ENCODE assay signal across 1 cellular context in the genomic region with DNA sequence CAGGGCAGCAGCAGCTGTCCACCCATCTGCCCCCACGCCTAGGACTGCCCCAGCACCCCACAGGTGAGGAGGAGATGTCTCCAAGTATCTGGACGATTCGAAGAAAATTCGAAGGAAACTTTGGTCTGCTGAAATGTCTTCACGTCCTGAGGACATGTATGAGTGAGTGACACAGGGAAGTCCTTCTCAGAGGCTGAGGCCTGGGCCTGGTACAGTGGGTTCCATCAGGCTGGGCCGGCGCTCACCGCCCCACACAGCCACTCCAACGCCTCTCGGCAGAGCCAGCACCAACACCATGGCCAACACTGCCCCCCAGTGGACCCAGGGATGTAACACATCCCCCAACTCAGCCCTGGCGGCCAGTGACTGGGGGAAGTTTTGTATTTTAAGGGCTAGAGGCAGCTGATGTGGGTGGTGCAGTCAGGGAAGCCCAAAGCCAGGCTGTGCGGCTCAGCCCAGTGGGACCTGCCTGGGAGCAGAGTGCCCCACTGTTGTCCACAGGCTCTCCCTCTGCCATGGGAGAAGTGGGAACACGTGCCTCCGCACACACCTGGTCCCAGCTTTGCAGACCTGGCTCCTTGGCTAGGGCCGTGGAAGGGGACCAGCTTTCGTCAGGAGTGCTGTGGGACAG.
A peak's percentile ranks its signal among the peaks of the same experiment; 100 is the strongest.
TF ChIP-seq lines count a peak whose summit lies in the region.

No MANE protein-coding gene starts in this region.

TF ChIP-seq in HepG2, 621 proteins besides CTCF, POLR2A, EP300 and RAD21 (continued from another document and continues in another):
- TF ChIP-seq, protein P1, sequence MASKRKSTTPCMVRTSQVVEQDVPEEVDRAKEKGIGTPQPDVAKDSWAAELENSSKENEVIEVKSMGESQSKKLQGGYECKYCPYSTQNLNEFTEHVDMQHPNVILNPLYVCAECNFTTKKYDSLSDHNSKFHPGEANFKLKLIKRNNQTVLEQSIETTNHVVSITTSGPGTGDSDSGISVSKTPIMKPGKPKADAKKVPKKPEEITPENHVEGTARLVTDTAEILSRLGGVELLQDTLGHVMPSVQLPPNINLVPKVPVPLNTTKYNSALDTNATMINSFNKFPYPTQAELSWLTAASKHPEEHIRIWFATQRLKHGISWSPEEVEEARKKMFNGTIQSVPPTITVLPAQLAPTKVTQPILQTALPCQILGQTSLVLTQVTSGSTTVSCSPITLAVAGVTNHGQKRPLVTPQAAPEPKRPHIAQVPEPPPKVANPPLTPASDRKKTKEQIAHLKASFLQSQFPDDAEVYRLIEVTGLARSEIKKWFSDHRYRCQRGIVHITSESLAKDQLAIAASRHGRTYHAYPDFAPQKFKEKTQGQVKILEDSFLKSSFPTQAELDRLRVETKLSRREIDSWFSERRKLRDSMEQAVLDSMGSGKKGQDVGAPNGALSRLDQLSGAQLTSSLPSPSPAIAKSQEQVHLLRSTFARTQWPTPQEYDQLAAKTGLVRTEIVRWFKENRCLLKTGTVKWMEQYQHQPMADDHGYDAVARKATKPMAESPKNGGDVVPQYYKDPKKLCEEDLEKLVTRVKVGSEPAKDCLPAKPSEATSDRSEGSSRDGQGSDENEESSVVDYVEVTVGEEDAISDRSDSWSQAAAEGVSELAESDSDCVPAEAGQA (IDR thresholded peaks at IDR 0.05; ENCODE audit: low read depth), result no peak
- TF ChIP-seq, protein P1 (CRISPR knock-in tag; IDR thresholded peaks at IDR 0.05; ENCODE audit: borderline replicate concordance), result no peak
- TF ChIP-seq ZC3H4 (CRISPR knock-in tag; IDR thresholded peaks at IDR 0.05; ENCODE audit: borderline replicate concordance) (no peak; the same call in 1 of the 2 replicates), MED8 (CRISPR knock-in tag; IDR thresholded peaks at IDR 0.05; ENCODE audit: insufficient replicate concordance) (peak; percentile 64), TAF1 (CRISPR knock-in tag; IDR thresholded peaks at IDR 0.05) (no peak), SALL2 (CRISPR knock-in tag; IDR thresholded peaks at IDR 0.05) (no peak), ZNF446 (CRISPR knock-in tag; IDR thresholded peaks at IDR 0.05) (no peak), SYNCRIP (IDR thresholded peaks at IDR 0.05; ENCODE audit: insufficient read depth, low read depth, low read length) (no peak), TARDBP (CRISPR knock-in tag; IDR thresholded peaks at IDR 0.05) (peak; percentile 47; the same call in 1 of the 2 replicates), ZNF703 (CRISPR knock-in tag; IDR thresholded peaks at IDR 0.05; ENCODE audit: borderline replicate concordance) (no peak), SP2 (CRISPR knock-in tag; IDR thresholded peaks at IDR 0.05) (no peak), RNF2 (conservative IDR thresholded peaks at IDR 0.05; ENCODE audit: low read depth) (no peak), ZFP62 (CRISPR knock-in tag; IDR thresholded peaks at IDR 0.05) (no peak), SMAD1 (CRISPR knock-in tag; IDR thresholded peaks at IDR 0.05; ENCODE audit: borderline replicate concordance, low read depth) (peak; percentile 61; the same call in 1 of the 2 replicates), PRPF4 (IDR thresholded peaks at IDR 0.05; ENCODE audit: low read depth, low read length, poor library complexity, severe bottlenecking) (no peak), KLF16 (CRISPR knock-in tag; IDR thresholded peaks at IDR 0.05) (peak in 1 of 2 experiments; percentile 67; a peak in 1 of 4 replicates), ZNF331 (CRISPR knock-in tag; IDR thresholded peaks at IDR 0.05) (peak; percentile 60; the same call in 1 of the 2 replicates), ZNF230 (CRISPR knock-in tag; IDR thresholded peaks at IDR 0.05) (peak; percentile 49; the same call in 1 of the 2 replicates), YEATS2 (CRISPR knock-in tag; IDR thresholded peaks at IDR 0.05; ENCODE audit: borderline replicate concordance) (peak; percentile 68; the same call in 1 of the 2 replicates), KAT2B (IDR thresholded peaks at IDR 0.05; ENCODE audit: borderline replicate concordance, low read depth, low read length) (no peak), ZNF720 (CRISPR knock-in tag; IDR thresholded peaks at IDR 0.05) (no peak), KAT8 (CRISPR knock-in tag; IDR thresholded peaks at IDR 0.05) (peak; percentile 59), CENPX (CRISPR knock-in tag; IDR thresholded peaks at IDR 0.05) (no peak), ZNF788 (CRISPR knock-in tag; IDR thresholded peaks at IDR 0.05; ENCODE audit: borderline replicate concordance) (peak; percentile 79; the same call in 1 of the 2 replicates), FOXJ3 (CRISPR knock-in tag; IDR thresholded peaks at IDR 0.05; ENCODE audit: borderline replicate concordance) (no peak), ZNF143 (CRISPR knock-in tag; IDR thresholded peaks at IDR 0.05) (no peak)
- TF ChIP-seq, protein P2, sequence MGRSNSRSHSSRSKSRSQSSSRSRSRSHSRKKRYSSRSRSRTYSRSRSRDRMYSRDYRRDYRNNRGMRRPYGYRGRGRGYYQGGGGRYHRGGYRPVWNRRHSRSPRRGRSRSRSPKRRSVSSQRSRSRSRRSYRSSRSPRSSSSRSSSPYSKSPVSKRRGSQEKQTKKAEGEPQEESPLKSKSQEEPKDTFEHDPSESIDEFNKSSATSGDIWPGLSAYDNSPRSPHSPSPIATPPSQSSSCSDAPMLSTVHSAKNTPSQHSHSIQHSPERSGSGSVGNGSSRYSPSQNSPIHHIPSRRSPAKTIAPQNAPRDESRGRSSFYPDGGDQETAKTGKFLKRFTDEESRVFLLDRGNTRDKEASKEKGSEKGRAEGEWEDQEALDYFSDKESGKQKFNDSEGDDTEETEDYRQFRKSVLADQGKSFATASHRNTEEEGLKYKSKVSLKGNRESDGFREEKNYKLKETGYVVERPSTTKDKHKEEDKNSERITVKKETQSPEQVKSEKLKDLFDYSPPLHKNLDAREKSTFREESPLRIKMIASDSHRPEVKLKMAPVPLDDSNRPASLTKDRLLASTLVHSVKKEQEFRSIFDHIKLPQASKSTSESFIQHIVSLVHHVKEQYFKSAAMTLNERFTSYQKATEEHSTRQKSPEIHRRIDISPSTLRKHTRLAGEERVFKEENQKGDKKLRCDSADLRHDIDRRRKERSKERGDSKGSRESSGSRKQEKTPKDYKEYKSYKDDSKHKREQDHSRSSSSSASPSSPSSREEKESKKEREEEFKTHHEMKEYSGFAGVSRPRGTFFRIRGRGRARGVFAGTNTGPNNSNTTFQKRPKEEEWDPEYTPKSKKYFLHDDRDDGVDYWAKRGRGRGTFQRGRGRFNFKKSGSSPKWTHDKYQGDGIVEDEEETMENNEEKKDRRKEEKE (IDR thresholded peaks at IDR 0.05), result no peak
- TF ChIP-seq, protein P3, sequence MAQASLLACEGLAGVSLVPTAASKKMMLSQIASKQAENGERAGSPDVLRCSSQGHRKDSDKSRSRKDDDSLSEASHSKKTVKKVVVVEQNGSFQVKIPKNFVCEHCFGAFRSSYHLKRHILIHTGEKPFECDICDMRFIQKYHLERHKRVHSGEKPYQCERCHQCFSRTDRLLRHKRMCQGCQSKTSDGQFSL (CRISPR knock-in tag; IDR thresholded peaks at IDR 0.05), result peak; percentile 46; the same call in 1 of the 2 replicates
- TF ChIP-seq, protein P4, sequence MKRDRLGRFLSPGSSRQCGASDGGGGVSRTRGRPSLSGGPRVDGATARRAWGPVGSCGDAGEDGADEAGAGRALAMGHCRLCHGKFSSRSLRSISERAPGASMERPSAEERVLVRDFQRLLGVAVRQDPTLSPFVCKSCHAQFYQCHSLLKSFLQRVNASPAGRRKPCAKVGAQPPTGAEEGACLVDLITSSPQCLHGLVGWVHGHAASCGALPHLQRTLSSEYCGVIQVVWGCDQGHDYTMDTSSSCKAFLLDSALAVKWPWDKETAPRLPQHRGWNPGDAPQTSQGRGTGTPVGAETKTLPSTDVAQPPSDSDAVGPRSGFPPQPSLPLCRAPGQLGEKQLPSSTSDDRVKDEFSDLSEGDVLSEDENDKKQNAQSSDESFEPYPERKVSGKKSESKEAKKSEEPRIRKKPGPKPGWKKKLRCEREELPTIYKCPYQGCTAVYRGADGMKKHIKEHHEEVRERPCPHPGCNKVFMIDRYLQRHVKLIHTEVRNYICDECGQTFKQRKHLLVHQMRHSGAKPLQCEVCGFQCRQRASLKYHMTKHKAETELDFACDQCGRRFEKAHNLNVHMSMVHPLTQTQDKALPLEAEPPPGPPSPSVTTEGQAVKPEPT (CRISPR knock-in tag; IDR thresholded peaks at IDR 0.05; ENCODE audit: low read depth), result no peak
- TF ChIP-seq, protein P5, sequence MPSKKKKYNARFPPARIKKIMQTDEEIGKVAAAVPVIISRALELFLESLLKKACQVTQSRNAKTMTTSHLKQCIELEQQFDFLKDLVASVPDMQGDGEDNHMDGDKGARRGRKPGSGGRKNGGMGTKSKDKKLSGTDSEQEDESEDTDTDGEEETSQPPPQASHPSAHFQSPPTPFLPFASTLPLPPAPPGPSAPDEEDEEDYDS (CRISPR knock-in tag; IDR thresholded peaks at IDR 0.05), result peak; percentile 54; the same call in 1 of the 2 replicates
- TF ChIP-seq, protein P6, sequence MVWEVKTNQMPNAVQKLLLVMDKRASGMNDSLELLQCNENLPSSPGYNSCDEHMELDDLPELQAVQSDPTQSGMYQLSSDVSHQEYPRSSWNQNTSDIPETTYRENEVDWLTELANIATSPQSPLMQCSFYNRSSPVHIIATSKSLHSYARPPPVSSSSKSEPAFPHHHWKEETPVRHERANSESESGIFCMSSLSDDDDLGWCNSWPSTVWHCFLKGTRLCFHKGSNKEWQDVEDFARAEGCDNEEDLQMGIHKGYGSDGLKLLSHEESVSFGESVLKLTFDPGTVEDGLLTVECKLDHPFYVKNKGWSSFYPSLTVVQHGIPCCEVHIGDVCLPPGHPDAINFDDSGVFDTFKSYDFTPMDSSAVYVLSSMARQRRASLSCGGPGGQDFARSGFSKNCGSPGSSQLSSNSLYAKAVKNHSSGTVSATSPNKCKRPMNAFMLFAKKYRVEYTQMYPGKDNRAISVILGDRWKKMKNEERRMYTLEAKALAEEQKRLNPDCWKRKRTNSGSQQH (CRISPR knock-in tag; IDR thresholded peaks at IDR 0.05; ENCODE audit: low read depth), result 0 out of 2 replicates have a peak, but pooled peaks have one; percentile 66
- TF ChIP-seq, protein P7, sequence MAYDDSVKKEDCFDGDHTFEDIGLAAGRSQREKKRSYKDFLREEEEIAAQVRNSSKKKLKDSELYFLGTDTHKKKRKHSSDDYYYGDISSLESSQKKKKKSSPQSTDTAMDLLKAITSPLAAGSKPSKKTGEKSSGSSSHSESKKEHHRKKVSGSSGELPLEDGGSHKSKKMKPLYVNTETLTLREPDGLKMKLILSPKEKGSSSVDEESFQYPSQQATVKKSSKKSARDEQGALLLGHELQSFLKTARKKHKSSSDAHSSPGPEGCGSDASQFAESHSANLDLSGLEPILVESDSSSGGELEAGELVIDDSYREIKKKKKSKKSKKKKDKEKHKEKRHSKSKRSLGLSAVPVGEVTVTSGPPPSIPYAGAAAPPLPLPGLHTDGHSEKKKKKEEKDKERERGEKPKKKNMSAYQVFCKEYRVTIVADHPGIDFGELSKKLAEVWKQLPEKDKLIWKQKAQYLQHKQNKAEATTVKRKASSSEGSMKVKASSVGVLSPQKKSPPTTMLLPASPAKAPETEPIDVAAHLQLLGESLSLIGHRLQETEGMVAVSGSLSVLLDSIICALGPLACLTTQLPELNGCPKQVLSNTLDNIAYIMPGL (CRISPR knock-in tag; IDR thresholded peaks at IDR 0.05; ENCODE audit: borderline replicate concordance in 1 of 2, low read depth in 1 of 2), result peak; percentile 80 to 86
- TF ChIP-seq, protein P8, sequence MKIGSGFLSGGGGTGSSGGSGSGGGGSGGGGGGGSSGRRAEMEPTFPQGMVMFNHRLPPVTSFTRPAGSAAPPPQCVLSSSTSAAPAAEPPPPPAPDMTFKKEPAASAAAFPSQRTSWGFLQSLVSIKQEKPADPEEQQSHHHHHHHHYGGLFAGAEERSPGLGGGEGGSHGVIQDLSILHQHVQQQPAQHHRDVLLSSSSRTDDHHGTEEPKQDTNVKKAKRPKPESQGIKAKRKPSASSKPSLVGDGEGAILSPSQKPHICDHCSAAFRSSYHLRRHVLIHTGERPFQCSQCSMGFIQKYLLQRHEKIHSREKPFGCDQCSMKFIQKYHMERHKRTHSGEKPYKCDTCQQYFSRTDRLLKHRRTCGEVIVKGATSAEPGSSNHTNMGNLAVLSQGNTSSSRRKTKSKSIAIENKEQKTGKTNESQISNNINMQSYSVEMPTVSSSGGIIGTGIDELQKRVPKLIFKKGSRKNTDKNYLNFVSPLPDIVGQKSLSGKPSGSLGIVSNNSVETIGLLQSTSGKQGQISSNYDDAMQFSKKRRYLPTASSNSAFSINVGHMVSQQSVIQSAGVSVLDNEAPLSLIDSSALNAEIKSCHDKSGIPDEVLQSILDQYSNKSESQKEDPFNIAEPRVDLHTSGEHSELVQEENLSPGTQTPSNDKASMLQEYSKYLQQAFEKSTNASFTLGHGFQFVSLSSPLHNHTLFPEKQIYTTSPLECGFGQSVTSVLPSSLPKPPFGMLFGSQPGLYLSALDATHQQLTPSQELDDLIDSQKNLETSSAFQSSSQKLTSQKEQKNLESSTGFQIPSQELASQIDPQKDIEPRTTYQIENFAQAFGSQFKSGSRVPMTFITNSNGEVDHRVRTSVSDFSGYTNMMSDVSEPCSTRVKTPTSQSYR (CRISPR knock-in tag; IDR thresholded peaks at IDR 0.05; ENCODE audit: borderline replicate concordance), result 0 out of 2 replicates have a peak, but pooled peaks have one; percentile 10
